In the genomic region with DNA sequence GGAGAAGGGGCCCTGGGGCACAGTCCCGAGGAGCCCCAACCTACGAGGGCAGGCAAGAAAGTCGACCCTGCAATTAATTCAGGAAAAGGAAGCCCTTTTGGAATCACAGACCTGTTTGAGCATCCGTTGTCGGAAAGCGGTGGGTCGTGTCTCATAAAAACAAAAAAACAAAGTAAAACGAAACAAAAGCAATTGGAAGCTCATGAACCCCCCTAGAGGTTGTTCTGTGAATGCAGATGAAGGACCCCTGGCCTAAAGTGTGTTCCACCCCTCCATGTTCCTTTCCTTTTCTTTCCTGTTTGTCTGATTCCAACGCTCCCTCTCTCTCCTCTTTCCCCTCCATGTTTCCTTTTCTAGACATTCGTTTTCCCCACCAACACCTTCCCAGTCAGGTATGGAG, we compare ENCODE assay signal across 8 cellular contexts.
DNase-seq lines count a peak whose midpoint lies in the region; ATAC-seq, FAIRE-seq and TF ChIP-seq lines count a peak whose summit lies in the region.

No MANE protein-coding gene starts in this region.

- no TSS peak for BruUV-seq in HepG2 (replicated peaks; lab: Mats Ljungman, UMichigan)

- no peak overlapping the region for H3K27ac ChIP-seq in CD4-positive, alpha-beta memory T cell (ENCODE audit: low read depth, low read length)
- H3K27ac ChIP-seq in HepG2 (ENCODE audit: extremely low read length, insufficient read depth, low read length) (no peak overlapping the region), testis (no peak overlapping the region)

- H2AFZ ChIP-seq in HepG2 (ENCODE audit: low read length): no peak overlapping the region

- peak; percentile 35 for TF ChIP-seq CTCF in HepG2 (CRISPR knock-in tag; IDR thresholded peaks at IDR 0.05)
- peak in 1 of 3 experiments; percentile 32 for TF ChIP-seq CTCF in testis (IDR thresholded peaks at IDR 0.05)

- WGBS in HepG2 (ENCODE audit: low lambda C conversion rate): 11% methylated on average over 10 of the region's 10 CpGs
- 41 to 42% methylated on average over 10 of the region's 10 CpGs for WGBS in testis, 2 donors

- no peak for TF ChIP-seq EP300 in HepG2 (IDR thresholded peaks at IDR 0.05; ENCODE audit: low read depth in 2 of 2, low read length in 2 of 2)
- no peak for TF ChIP-seq EP300 in HepG2 (CRISPR knock-in tag; IDR thresholded peaks at IDR 0.05; ENCODE audit: borderline replicate concordance)

- CTCF ChIA-PET in CD4-positive, alpha-beta memory T cell (lab: Charles Lee; ENCODE audit: partially characterized antibody): no interaction called here
- CTCF ChIA-PET in HepG2 (lab: Yijun Ruan, JAX; ENCODE audit: low intra/inter-chr PET ratio, low total read pairs): interaction anchor here (0.7 kb wide), 1 partner anchor 30 kb away, joined by 4 read pairs; no protein-coding TSS in a partner anchor

- no peaks in the 10 kb centered on the region for H3K36me3 ChIP-seq in CD4-positive, alpha-beta memory T cell (ENCODE audit: insufficient read depth, low read length)
- H3K36me3 ChIP-seq in HepG2 (replicated peaks in 1 of 2; ENCODE audit: control insufficient read depth in 1 of 2, insufficient read depth in 2 of 2, low read length in 2 of 2) (no peaks in the 10 kb centered on the region), testis (ENCODE audit: low read depth, missing control alignments) (no peaks in the 10 kb centered on the region)

- H3K79me2 ChIP-seq in HepG2 (ENCODE audit: insufficient read depth, low read length): no peaks in the 10 kb centered on the region

- peak; percentile 56 for ATAC-seq in GM21529 (IDR thresholded peaks at IDR 0.05; ENCODE audit: unreplicated experiment)
- ATAC-seq in activated T-helper 17 cell treated with anti-CD3 and anti-CD28 coated beads, Interleukin-2, amount 50 U/mL, for 72 hours (replicated peaks): no peak
- ATAC-seq in HepG2: peak; percentile 45
- no peak for ATAC-seq in HG03460 (IDR thresholded peaks at IDR 0.05; ENCODE audit: unreplicated experiment)

- no peaks in the 10 kb centered on the region for H3K9me3 ChIP-seq in CD4-positive, alpha-beta memory T cell (ENCODE audit: control insufficient read depth in 1 of 2, low read length in 2 of 2)
- H3K9me3 ChIP-seq in HepG2 (ENCODE audit: low read length) (no peaks in the 10 kb centered on the region), testis (no peaks in the 10 kb centered on the region)

- no peak for DNase-seq in CD4-positive, alpha-beta memory T cell
- DNase-seq in HepG2 (ENCODE audit: low spot score): peak; percentile 15
- no peak for DNase-seq in anterior cingulate cortex (lab: John Stamatoyannopoulos, UW)
- no peak for DNase-seq in dedifferentiated amniotic fluid mesenchymal stem cell (ENCODE audit: extremely low spot score)
- DNase-seq in testis: no peak

- TF ChIP-seq POLR2A in HepG2 (IDR thresholded peaks at IDR 0.05; ENCODE audit: insufficient read depth in 1 of 2, low read depth in 2 of 2, low read length in 2 of 2) (no peak), testis (IDR thresholded peaks at IDR 0.05) (no peak)

- in situ Hi-C loops in HepG2 (cut with HindIII; ENCODE audit: extremely low pct_ligation_motif_present, low pct_unique_long_range_greater_than_20kb): no loop called here

- H3K27me3 Mint-ChIP-seq in CD4-positive, alpha-beta memory T cell: peaks cover 5 to 33% of the 10 kb centered on the region in 2 donors
- peaks cover 21% of the 10 kb centered on the region for H3K27me3 Mint-ChIP-seq in activated T-helper 17 cell treated with anti-CD3 and anti-CD28 coated beads, Interleukin-2, amount 50 U/mL, for 72 hours

- no peak for TF ChIP-seq RAD21 in HepG2 (CRISPR knock-in tag; IDR thresholded peaks at IDR 0.05)

- H3K27ac Mint-ChIP-seq in CD4-positive, alpha-beta memory T cell: peak overlapping the region in 2 of 7 donors; percentile 64 to 70
- no peak overlapping the region for H3K27ac Mint-ChIP-seq in activated T-helper 17 cell treated with anti-CD3 and anti-CD28 coated beads, Interleukin-2, amount 50 U/mL, for 72 hours

- peak overlapping the region; percentile 67 for H3K4me2 ChIP-seq in HepG2 (ENCODE audit: low read depth, low read length)

- POLR2A ChIA-PET in CD4-positive, alpha-beta memory T cell (lab: Charles Lee; ENCODE audit: partially characterized antibody): no interaction called here
- POLR2A ChIA-PET in HepG2 (lab: Yijun Ruan, JAX): no interaction called here

- H3K27me3 ChIP-seq in CD4-positive, alpha-beta memory T cell (ENCODE audit: insufficient read depth, low read length): peaks cover 4% of the 10 kb centered on the region
- H3K27me3 ChIP-seq in HepG2 (ENCODE audit: control insufficient read depth in 1 of 2, insufficient read depth in 2 of 2, low read length in 2 of 2) (peaks cover 1 to 16% of the 10 kb centered on the region in 2 experiments; a peak in 2 of 5 replicates), testis (no peaks in the 10 kb centered on the region)

- peak; percentile 42 for FAIRE-seq in HepG2 (lab: Jason Lieb, UNC)

- peaks cover 4 to 14% (median 10%) of the 10 kb centered on the region in 4 donors for H3K4me1 Mint-ChIP-seq in CD4-positive, alpha-beta memory T cell
- no peaks in the 10 kb centered on the region for H3K4me1 Mint-ChIP-seq in activated T-helper 17 cell treated with anti-CD3 and anti-CD28 coated beads, Interleukin-2, amount 50 U/mL, for 72 hours

- no peaks in the 10 kb centered on the region for H3K36me3 Mint-ChIP-seq in CD4-positive, alpha-beta memory T cell
- no peaks in the 10 kb centered on the region for H3K36me3 Mint-ChIP-seq in activated T-helper 17 cell treated with anti-CD3 and anti-CD28 coated beads, Interleukin-2, amount 50 U/mL, for 72 hours (ENCODE audit: low read depth)

- H4K20me1 ChIP-seq in HepG2 (ENCODE audit: insufficient read depth, low read length): no peaks in the 10 kb centered on the region

- intact Hi-C loops in CD4-positive, alpha-beta memory T cell (cut with micrococcal nuclease): no loop called here
- intact Hi-C loops in HepG2 (cut with micrococcal nuclease; ENCODE audit: unreplicated experiment) (no loop called here), testis (cut with DNase I; ENCODE audit: low total_unique reads) (no loop called here)

- H3K4me1 ChIP-seq in CD4-positive, alpha-beta memory T cell (ENCODE audit: insufficient read depth, low read length): no peaks in the 10 kb centered on the region
- peaks cover 30% of the 10 kb centered on the region for H3K4me1 ChIP-seq in HepG2 (ENCODE audit: insufficient read depth, low read length)
- peaks cover 11% of the 10 kb centered on the region for H3K4me1 ChIP-seq in testis

- no peak overlapping the region for H3K4me3 ChIP-seq in CD4-positive, alpha-beta memory T cell (ENCODE audit: low read length in 2 of 2)
- peak overlapping the region; percentile 27 to 56 (median 36); a peak in 5 of 6 replicates for H3K4me3 ChIP-seq in HepG2 (replicated peaks in 1 of 3; ENCODE audit: insufficient read depth in 1 of 3, low read depth in 2 of 3, low read length in 3 of 3)
- no peak overlapping the region for H3K4me3 ChIP-seq in testis

- no peaks in the 10 kb centered on the region for H3K9me3 Mint-ChIP-seq in CD4-positive, alpha-beta memory T cell
- no peaks in the 10 kb centered on the region for H3K9me3 Mint-ChIP-seq in activated T-helper 17 cell treated with anti-CD3 and anti-CD28 coated beads, Interleukin-2, amount 50 U/mL, for 72 hours

- peak overlapping the region; percentile 60 to 88 (median 76) for H3K4me3 Mint-ChIP-seq in CD4-positive, alpha-beta memory T cell
- peak overlapping the region; percentile 22 for H3K4me3 Mint-ChIP-seq in activated T-helper 17 cell treated with anti-CD3 and anti-CD28 coated beads, Interleukin-2, amount 50 U/mL, for 72 hours

- H3K9ac ChIP-seq in HepG2 (ENCODE audit: insufficient read depth, low read depth, low read length): peak overlapping the region; percentile 36

TF ChIP-seq in HepG2, 621 proteins besides CTCF, POLR2A, EP300 and RAD21:
- no peak for TF ChIP-seq ZNF792 (CRISPR knock-in tag; IDR thresholded peaks at IDR 0.05)
- TF ChIP-seq STAG1 (CRISPR knock-in tag; IDR thresholded peaks at IDR 0.05): 0 out of 2 replicates have a peak, but pooled peaks have one; percentile 14
- TF ChIP-seq EED (CRISPR knock-in tag; IDR thresholded peaks at IDR 0.05): 0 out of 2 replicates have a peak, but pooled peaks have one; percentile 24
- TF ChIP-seq TBX2 (CRISPR knock-in tag; IDR thresholded peaks at IDR 0.05; ENCODE audit: borderline replicate concordance): 0 out of 2 replicates have a peak, but pooled peaks have one; percentile 16

Comparison
In these comparisons a context has a peak if more than half of its experiments do, and no peak if none do; other contexts are left out.
1. H3K4me3 ChIP-seq: peak in HepG2 (3 of 3); none in CD4-positive, alpha-beta memory T cell (0 of 2) and testis (0 of 2).
2. ATAC-seq: peak in GM21529 (single experiment) and HepG2 (single experiment); none in activated T-helper 17 cell treated with anti-CD3 and anti-CD28 coated beads, Interleukin-2, amount 50 U/mL, for 72 hours (single experiment) and HG03460 (single experiment).